ENCODE assay signal across 1 cellular context in the genomic region with DNA sequence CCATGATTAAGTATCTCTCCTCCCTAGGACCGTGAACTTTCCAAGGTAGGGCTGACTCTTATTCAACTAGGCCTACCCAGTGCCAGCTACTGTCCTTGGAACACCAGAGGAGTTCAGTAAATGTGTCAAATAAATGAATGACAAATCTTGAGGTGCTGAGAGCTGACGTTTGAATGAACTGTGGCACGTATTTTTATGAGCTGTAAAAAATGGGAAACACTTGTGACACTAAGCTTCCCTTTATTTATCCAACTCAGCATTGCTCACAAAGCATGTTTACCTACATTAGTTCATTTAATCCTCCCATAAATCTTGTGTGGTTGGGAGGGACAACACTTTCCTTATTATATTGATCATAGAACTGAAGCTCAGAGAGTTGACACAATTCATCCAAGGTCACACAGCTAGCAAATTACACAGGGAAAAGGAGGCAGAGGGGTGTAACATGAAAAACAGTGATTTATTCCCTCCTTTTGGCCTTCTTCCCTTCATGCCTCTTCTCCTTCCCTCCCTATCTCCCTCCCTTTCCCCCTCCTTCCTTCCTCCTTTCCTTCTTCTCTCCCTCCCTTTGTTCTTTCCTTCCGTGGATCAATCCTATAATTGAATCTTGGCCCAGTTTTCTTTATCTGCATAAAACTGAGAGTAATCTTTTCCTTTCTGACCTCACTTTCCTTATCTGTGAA.
TF ChIP-seq lines count a peak whose summit lies in the region.

No MANE protein-coding gene starts in this region.

TF ChIP-seq in HEK293, 187 proteins besides CTCF, POLR2A, EP300 and RAD21 (continued from another document and continues in another):
- peak; percentile 97 for TF ChIP-seq GLI2 (tag by site-specific recombination; IDR thresholded peaks at IDR 0.05; ENCODE audit: borderline replicate concordance, low read depth)
- TF ChIP-seq, protein P1, sequence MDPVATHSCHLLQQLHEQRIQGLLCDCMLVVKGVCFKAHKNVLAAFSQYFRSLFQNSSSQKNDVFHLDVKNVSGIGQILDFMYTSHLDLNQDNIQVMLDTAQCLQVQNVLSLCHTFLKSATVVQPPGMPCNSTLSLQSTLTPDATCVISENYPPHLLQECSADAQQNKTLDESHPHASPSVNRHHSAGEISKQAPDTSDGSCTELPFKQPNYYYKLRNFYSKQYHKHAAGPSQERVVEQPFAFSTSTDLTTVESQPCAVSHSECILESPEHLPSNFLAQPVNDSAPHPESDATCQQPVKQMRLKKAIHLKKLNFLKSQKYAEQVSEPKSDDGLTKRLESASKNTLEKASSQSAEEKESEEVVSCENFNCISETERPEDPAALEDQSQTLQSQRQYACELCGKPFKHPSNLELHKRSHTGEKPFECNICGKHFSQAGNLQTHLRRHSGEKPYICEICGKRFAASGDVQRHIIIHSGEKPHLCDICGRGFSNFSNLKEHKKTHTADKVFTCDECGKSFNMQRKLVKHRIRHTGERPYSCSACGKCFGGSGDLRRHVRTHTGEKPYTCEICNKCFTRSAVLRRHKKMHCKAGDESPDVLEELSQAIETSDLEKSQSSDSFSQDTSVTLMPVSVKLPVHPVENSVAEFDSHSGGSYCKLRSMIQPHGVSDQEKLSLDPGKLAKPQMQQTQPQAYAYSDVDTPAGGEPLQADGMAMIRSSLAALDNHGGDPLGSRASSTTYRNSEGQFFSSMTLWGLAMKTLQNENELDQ (tag by site-specific recombination; IDR thresholded peaks at IDR 0.05; ENCODE audit: low read depth) = no peak
- TF ChIP-seq ZNF747 (tag by site-specific recombination; IDR thresholded peaks at IDR 0.05) = no peak
- no peak for TF ChIP-seq ZNF311 (tag by site-specific recombination; IDR thresholded peaks at IDR 0.05; ENCODE audit: borderline replicate concordance)
- no peak for TF ChIP-seq ZBTB7A (tag by site-specific recombination; IDR thresholded peaks at IDR 0.05; ENCODE audit: low read depth)
- TF ChIP-seq, protein P2, sequence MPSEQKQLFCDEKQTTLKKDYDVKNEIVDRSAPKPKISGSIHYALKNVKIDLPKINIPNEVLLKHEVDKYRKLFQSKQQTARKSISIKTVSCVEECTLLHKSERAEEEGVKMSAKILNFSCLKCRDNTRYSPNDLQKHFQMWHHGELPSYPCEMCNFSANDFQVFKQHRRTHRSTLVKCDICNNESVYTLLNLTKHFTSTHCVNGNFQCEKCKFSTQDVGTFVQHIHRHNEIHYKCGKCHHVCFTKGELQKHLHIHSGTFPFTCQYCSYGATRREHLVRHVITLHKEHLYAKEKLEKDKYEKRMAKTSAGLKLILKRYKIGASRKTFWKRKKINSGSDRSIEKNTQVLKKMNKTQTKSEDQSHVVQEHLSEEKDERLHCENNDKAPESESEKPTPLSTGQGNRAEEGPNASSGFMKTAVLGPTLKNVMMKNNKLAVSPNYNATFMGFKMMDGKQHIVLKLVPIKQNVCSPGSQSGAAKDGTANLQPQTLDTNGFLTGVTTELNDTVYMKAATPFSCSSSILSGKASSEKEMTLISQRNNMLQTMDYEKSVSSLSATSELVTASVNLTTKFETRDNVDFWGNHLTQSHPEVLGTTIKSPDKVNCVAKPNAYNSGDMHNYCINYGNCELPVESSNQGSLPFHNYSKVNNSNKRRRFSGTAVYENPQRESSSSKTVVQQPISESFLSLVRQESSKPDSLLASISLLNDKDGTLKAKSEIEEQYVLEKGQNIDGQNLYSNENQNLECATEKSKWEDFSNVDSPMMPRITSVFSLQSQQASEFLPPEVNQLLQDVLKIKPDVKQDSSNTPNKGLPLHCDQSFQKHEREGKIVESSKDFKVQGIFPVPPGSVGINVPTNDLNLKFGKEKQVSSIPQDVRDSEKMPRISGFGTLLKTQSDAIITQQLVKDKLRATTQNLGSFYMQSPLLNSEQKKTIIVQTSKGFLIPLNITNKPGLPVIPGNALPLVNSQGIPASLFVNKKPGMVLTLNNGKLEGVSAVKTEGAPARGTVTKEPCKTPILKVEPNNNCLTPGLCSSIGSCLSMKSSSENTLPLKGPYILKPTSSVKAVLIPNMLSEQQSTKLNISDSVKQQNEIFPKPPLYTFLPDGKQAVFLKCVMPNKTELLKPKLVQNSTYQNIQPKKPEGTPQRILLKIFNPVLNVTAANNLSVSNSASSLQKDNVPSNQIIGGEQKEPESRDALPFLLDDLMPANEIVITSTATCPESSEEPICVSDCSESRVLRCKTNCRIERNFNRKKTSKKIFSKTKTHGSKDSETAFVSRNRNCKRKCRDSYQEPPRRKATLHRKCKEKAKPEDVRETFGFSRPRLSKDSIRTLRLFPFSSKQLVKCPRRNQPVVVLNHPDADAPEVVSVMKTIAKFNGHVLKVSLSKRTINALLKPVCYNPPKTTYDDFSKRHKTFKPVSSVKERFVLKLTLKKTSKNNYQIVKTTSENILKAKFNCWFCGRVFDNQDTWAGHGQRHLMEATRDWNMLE (tag by site-specific recombination; conservative IDR thresholded peaks at IDR 0.05; ENCODE audit: low read depth) = no peak
- TF ChIP-seq ZNF596 (tag by site-specific recombination; IDR thresholded peaks at IDR 0.05) = no peak
- peak; percentile 72; the same call in 1 of the 2 replicates for TF ChIP-seq ZBTB1 (tag by site-specific recombination; IDR thresholded peaks at IDR 0.05)
- TF ChIP-seq ZNF324 (tag by site-specific recombination; IDR thresholded peaks at IDR 0.05) = peak; percentile 75
- no peak for TF ChIP-seq ZNF133 (tag by site-specific recombination; IDR thresholded peaks at IDR 0.05)
- TF ChIP-seq, protein P3, sequence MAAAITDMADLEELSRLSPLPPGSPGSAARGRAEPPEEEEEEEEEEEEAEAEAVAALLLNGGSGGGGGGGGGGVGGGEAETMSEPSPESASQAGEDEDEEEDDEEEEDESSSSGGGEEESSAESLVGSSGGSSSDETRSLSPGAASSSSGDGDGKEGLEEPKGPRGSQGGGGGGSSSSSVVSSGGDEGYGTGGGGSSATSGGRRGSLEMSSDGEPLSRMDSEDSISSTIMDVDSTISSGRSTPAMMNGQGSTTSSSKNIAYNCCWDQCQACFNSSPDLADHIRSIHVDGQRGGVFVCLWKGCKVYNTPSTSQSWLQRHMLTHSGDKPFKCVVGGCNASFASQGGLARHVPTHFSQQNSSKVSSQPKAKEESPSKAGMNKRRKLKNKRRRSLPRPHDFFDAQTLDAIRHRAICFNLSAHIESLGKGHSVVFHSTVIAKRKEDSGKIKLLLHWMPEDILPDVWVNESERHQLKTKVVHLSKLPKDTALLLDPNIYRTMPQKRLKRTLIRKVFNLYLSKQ (tag by site-specific recombination; IDR thresholded peaks at IDR 0.05; ENCODE audit: borderline replicate concordance) = no peak
- TF ChIP-seq, protein P4, sequence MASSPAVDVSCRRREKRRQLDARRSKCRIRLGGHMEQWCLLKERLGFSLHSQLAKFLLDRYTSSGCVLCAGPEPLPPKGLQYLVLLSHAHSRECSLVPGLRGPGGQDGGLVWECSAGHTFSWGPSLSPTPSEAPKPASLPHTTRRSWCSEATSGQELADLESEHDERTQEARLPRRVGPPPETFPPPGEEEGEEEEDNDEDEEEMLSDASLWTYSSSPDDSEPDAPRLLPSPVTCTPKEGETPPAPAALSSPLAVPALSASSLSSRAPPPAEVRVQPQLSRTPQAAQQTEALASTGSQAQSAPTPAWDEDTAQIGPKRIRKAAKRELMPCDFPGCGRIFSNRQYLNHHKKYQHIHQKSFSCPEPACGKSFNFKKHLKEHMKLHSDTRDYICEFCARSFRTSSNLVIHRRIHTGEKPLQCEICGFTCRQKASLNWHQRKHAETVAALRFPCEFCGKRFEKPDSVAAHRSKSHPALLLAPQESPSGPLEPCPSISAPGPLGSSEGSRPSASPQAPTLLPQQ (tag by site-specific recombination; IDR thresholded peaks at IDR 0.05) = peak; percentile 82
- no peak for TF ChIP-seq ZNF48 (tag by site-specific recombination; IDR thresholded peaks at IDR 0.05)
- TF ChIP-seq, protein P5, sequence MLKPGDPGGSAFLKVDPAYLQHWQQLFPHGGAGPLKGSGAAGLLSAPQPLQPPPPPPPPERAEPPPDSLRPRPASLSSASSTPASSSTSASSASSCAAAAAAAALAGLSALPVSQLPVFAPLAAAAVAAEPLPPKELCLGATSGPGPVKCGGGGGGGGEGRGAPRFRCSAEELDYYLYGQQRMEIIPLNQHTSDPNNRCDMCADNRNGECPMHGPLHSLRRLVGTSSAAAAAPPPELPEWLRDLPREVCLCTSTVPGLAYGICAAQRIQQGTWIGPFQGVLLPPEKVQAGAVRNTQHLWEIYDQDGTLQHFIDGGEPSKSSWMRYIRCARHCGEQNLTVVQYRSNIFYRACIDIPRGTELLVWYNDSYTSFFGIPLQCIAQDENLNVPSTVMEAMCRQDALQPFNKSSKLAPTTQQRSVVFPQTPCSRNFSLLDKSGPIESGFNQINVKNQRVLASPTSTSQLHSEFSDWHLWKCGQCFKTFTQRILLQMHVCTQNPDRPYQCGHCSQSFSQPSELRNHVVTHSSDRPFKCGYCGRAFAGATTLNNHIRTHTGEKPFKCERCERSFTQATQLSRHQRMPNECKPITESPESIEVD (tag by site-specific recombination; IDR thresholded peaks at IDR 0.05) = peak; percentile 89
- TF ChIP-seq, protein P6, sequence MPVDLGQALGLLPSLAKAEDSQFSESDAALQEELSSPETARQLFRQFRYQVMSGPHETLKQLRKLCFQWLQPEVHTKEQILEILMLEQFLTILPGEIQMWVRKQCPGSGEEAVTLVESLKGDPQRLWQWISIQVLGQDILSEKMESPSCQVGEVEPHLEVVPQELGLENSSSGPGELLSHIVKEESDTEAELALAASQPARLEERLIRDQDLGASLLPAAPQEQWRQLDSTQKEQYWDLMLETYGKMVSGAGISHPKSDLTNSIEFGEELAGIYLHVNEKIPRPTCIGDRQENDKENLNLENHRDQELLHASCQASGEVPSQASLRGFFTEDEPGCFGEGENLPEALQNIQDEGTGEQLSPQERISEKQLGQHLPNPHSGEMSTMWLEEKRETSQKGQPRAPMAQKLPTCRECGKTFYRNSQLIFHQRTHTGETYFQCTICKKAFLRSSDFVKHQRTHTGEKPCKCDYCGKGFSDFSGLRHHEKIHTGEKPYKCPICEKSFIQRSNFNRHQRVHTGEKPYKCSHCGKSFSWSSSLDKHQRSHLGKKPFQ (tag by site-specific recombination; IDR thresholded peaks at IDR 0.05) = peak; percentile 68
- TF ChIP-seq ZNF174 (tag by site-specific recombination; IDR thresholded peaks at IDR 0.05) = peak; percentile 54; the same call in 1 of the 2 replicates
- TF ChIP-seq ZNF266 (tag by site-specific recombination; IDR thresholded peaks at IDR 0.05; ENCODE audit: low read depth) = no peak
- no peak for TF ChIP-seq ZNF514 (tag by site-specific recombination; IDR thresholded peaks at IDR 0.05)
- no peak for TF ChIP-seq ZNF175 (tag by site-specific recombination; IDR thresholded peaks at IDR 0.05)
- TF ChIP-seq ZNF677 (tag by site-specific recombination; IDR thresholded peaks at IDR 0.05) = no peak
- TF ChIP-seq, protein P7, sequence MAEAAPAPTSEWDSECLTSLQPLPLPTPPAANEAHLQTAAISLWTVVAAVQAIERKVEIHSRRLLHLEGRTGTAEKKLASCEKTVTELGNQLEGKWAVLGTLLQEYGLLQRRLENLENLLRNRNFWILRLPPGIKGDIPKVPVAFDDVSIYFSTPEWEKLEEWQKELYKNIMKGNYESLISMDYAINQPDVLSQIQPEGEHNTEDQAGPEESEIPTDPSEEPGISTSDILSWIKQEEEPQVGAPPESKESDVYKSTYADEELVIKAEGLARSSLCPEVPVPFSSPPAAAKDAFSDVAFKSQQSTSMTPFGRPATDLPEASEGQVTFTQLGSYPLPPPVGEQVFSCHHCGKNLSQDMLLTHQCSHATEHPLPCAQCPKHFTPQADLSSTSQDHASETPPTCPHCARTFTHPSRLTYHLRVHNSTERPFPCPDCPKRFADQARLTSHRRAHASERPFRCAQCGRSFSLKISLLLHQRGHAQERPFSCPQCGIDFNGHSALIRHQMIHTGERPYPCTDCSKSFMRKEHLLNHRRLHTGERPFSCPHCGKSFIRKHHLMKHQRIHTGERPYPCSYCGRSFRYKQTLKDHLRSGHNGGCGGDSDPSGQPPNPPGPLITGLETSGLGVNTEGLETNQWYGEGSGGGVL (tag by site-specific recombination; IDR thresholded peaks at IDR 0.05) = peak; percentile 64
- no peak for TF ChIP-seq ZNF416 (tag by site-specific recombination; IDR thresholded peaks at IDR 0.05)
- no peak for TF ChIP-seq ZNF140 (tag by site-specific recombination; IDR thresholded peaks at IDR 0.05)
- TF ChIP-seq GLI4 (tag by site-specific recombination; IDR thresholded peaks at IDR 0.05) = no peak
- TF ChIP-seq ZNF37A (tag by site-specific recombination; IDR thresholded peaks at IDR 0.05) = no peak
- no peak for TF ChIP-seq ZNF121 (tag by site-specific recombination; IDR thresholded peaks at IDR 0.05)
- TF ChIP-seq, protein P8, sequence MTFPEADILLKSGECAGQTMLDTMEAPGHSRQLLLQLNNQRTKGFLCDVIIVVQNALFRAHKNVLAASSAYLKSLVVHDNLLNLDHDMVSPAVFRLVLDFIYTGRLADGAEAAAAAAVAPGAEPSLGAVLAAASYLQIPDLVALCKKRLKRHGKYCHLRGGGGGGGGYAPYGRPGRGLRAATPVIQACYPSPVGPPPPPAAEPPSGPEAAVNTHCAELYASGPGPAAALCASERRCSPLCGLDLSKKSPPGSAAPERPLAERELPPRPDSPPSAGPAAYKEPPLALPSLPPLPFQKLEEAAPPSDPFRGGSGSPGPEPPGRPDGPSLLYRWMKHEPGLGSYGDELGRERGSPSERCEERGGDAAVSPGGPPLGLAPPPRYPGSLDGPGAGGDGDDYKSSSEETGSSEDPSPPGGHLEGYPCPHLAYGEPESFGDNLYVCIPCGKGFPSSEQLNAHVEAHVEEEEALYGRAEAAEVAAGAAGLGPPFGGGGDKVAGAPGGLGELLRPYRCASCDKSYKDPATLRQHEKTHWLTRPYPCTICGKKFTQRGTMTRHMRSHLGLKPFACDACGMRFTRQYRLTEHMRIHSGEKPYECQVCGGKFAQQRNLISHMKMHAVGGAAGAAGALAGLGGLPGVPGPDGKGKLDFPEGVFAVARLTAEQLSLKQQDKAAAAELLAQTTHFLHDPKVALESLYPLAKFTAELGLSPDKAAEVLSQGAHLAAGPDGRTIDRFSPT (tag by site-specific recombination; IDR thresholded peaks at IDR 0.05) = peak; percentile 58; the same call in 1 of the 2 replicates
- TF ChIP-seq, protein P9, sequence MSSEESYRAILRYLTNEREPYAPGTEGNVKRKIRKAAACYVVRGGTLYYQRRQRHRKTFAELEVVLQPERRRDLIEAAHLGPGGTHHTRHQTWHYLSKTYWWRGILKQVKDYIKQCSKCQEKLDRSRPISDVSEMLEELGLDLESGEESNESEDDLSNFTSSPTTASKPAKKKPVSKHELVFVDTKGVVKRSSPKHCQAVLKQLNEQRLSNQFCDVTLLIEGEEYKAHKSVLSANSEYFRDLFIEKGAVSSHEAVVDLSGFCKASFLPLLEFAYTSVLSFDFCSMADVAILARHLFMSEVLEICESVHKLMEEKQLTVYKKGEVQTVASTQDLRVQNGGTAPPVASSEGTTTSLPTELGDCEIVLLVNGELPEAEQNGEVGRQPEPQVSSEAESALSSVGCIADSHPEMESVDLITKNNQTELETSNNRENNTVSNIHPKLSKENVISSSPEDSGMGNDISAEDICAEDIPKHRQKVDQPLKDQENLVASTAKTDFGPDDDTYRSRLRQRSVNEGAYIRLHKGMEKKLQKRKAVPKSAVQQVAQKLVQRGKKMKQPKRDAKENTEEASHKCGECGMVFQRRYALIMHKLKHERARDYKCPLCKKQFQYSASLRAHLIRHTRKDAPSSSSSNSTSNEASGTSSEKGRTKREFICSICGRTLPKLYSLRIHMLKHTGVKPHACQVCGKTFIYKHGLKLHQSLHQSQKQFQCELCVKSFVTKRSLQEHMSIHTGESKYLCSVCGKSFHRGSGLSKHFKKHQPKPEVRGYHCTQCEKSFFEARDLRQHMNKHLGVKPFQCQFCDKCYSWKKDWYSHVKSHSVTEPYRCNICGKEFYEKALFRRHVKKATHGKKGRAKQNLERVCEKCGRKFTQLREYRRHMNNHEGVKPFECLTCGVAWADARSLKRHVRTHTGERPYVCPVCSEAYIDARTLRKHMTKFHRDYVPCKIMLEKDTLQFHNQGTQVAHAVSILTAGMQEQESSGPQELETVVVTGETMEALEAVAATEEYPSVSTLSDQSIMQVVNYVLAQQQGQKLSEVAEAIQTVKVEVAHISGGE (tag by site-specific recombination; conservative IDR thresholded peaks at IDR 0.05; ENCODE audit: low read depth) = no peak
- TF ChIP-seq MZF1 (tag by site-specific recombination; IDR thresholded peaks at IDR 0.05; ENCODE audit: borderline replicate concordance) = no peak
- no peak for TF ChIP-seq ZNF221 (tag by site-specific recombination; IDR thresholded peaks at IDR 0.05; ENCODE audit: borderline replicate concordance)
